In the genomic region with DNA sequence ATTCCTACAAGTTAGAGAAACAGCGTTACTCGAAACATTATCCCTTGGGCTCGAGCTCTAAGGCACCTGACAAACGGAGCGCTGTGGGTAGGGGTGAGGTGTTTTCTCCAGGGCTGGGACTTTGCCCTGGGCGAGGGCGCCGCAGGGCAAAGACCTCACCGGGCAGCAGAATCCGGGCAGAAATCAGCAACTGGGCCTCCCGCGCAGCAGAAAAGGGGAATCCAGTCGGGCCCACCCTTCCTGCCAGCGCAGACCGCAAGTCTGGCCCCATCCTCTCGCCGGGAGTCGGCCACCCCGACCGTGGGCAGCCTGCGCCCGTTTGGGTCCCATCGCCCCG, we compare ENCODE assay signal across 8 cellular contexts. TPM values are rescaled to one million over a fixed set of nuclear protein-coding genes. Genes with fewer than 3 reads are reported as not detected.
DNase-seq lines count a peak whose midpoint lies in the region; ATAC-seq, FAIRE-seq and TF ChIP-seq lines count a peak whose summit lies in the region.

No MANE protein-coding gene starts in this region.

- H2AFZ ChIP-seq in H1 (ENCODE audit: low read length) = no peak overlapping the region

- no peak for FAIRE-seq in H1 (lab: Jason Lieb, UNC)

- no peak overlapping the region for H3K4ac ChIP-seq in H1 (replicated peaks; ENCODE audit: insufficient read length, low read depth, low read length)

- H3K27ac ChIP-seq in Peyer's patch (peak overlapping the region; percentile 92 to 99 (median 97)), H1 (ENCODE audit: low read depth, low read length) (peak overlapping the region; percentile 76)

- no peaks in the 10 kb centered on the region for H3K27me3 Mint-ChIP-seq in natural killer cell treated with Interleukin-12 subunit alpha and Interleukin-12 subunit beta and Interleukin-15 and Interleukin-18, amount 100 ng/mL, for 72 hours

- peak overlapping the region; percentile 91 for H3K4me3 Mint-ChIP-seq in natural killer cell treated with Interleukin-12 subunit alpha and Interleukin-12 subunit beta and Interleukin-15 and Interleukin-18, amount 100 ng/mL, for 72 hours

- peaks cover 7 to 26% of the 10 kb centered on the region in 2 experiments for H3K79me2 ChIP-seq in H1 (ENCODE audit: control insufficient read depth in 1 of 2, insufficient read depth in 2 of 2, low read length in 2 of 2)

- H3K36me3 ChIP-seq in BE2C = peaks cover 15% of the 10 kb centered on the region
- peaks cover 0 to 22% (median 0%) of the 10 kb centered on the region in 3 donors for H3K36me3 ChIP-seq in Peyer's patch
- peaks cover 0 to 17% (median 10%) of the 10 kb centered on the region in 4 experiments; a peak in 5 of 8 replicates for H3K36me3 ChIP-seq in H1 (ENCODE audit: control insufficient read depth in 2 of 4, insufficient read depth in 4 of 4, low read length in 3 of 4)

- TF ChIP-seq EP300 in H1 (IDR thresholded peaks at IDR 0.05; ENCODE audit: borderline replicate concordance in 1 of 2, low read depth in 2 of 2, low read length in 2 of 2) = no peak

- TF ChIP-seq CTCF in BE2C (IDR thresholded peaks at IDR 0.05; ENCODE audit: low read depth, low read length) (no peak), Peyer's patch (IDR thresholded peaks at IDR 0.05) (no peak), H1 (IDR thresholded peaks at IDR 0.05; ENCODE audit: control extremely low read depth in 1 of 3, insufficient read depth in 1 of 3, low read depth in 1 of 3, low read length in 3 of 3) (no peak)

- no peak overlapping the region for H2BK5ac ChIP-seq in H1 (ENCODE audit: low read depth, low read length)

- H2AK5ac ChIP-seq in H1 (ENCODE audit: low read depth, low read length) = no peak overlapping the region

- H3K23me2 ChIP-seq in H1 (ENCODE audit: low read depth, low read length) = peaks cover 9% of the 10 kb centered on the region; the same call in 1 of the 2 replicates

- H3K4me3 ChIP-seq in BE2C (ENCODE audit: low read depth, low read length) = peak overlapping the region; percentile 68
- peak overlapping the region; percentile 79 to 97 (median 88) for H3K4me3 ChIP-seq in Peyer's patch
- H3K4me3 ChIP-seq in H1 (ENCODE audit: extremely low read depth in 1 of 4, insufficient read depth in 2 of 4, low read depth in 3 of 4, low read length in 4 of 4) = peak overlapping the region; percentile 60 to 100 (median 95)

- H2BK15ac ChIP-seq in H1 (ENCODE audit: low read length) = no peak overlapping the region

- H3K9me3 ChIP-seq in BE2C = no peaks in the 10 kb centered on the region
- H3K9me3 ChIP-seq in Peyer's patch = no peaks in the 10 kb centered on the region
- H3K9me3 ChIP-seq in H1 (ENCODE audit: insufficient read depth in 2 of 2, low read depth in 1 of 2, low read length in 1 of 2) = no peaks in the 10 kb centered on the region

- H3K23ac ChIP-seq in H1 (ENCODE audit: insufficient read length) = no peak overlapping the region

- no peak overlapping the region for H3K14ac ChIP-seq in H1 (ENCODE audit: insufficient read length)

- no peak overlapping the region for H4K91ac ChIP-seq in H1 (replicated peaks; ENCODE audit: insufficient read length, low read length)

- peak overlapping the region; percentile 83 to 98 for H3K4me2 ChIP-seq in H1 (ENCODE audit: insufficient read depth in 1 of 2, low read depth in 2 of 2, low read length in 2 of 2)

- H2BK12ac ChIP-seq in H1 (ENCODE audit: low read depth, low read length) = no peak overlapping the region

- peak overlapping the region; percentile 57 for H4K8ac ChIP-seq in H1 (ENCODE audit: extremely low read depth, insufficient read depth, low read length)

- no peaks in the 10 kb centered on the region; the same call in 1 of the 2 replicates for H3K79me1 ChIP-seq in H1 (ENCODE audit: low read depth, low read length)

- H4K5ac ChIP-seq in H1 (ENCODE audit: insufficient read length, low read depth, low read length) = no peak overlapping the region

- H2BK120ac ChIP-seq in H1 (replicated peaks; ENCODE audit: low read depth, low read length) = no peak overlapping the region

- TF ChIP-seq POLR2A in Peyer's patch (IDR thresholded peaks at IDR 0.05) (no peak), H1 (IDR thresholded peaks at IDR 0.05; ENCODE audit: control extremely low read depth in 1 of 2, low read depth in 2 of 2, low read length in 2 of 2) (no peak; a peak in 1 of 3 replicates)

- 1% methylated on average over 24 of the region's 24 CpGs; no CpG with 5 or more reads in 1 of the 2 experiments for WGBS in H1 (ENCODE audit: extremely low coverage in 1 of 2, insufficient coverage in 1 of 2, insufficient read length in 1 of 2, insufficient replicate concordance in 2 of 2, low coverage in 1 of 2, low lambda C conversion rate in 2 of 2, missing lambda C conversion rate in 1 of 2), 2 experiments

- H3K27ac Mint-ChIP-seq in natural killer cell treated with Interleukin-12 subunit alpha and Interleukin-12 subunit beta and Interleukin-15 and Interleukin-18, amount 100 ng/mL, for 72 hours = peak overlapping the region in 1 of 2 donors; percentile 91

- POLR2A ChIA-PET in H1 (lab: Charles Lee; ENCODE audit: partially characterized antibody) = interaction anchor here (0.6 to 3.2 kb wide), 13 partner anchors 10 to 297 kb away, joined by 3 to 13 read pairs (median 3); a partner anchor contains a TSS

- H3K9me3 Mint-ChIP-seq in natural killer cell treated with Interleukin-12 subunit alpha and Interleukin-12 subunit beta and Interleukin-15 and Interleukin-18, amount 100 ng/mL, for 72 hours = no peaks in the 10 kb centered on the region

- H3K27me3 ChIP-seq in BE2C (no peaks in the 10 kb centered on the region), Peyer's patch (no peaks in the 10 kb centered on the region), H1 (replicated peaks in 1 of 4; ENCODE audit: control insufficient read depth in 3 of 4, extremely low read depth in 1 of 4, insufficient read depth in 3 of 4, low read length in 3 of 4) (no peaks in the 10 kb centered on the region)

- ATAC-seq in GM18502 (IDR thresholded peaks at IDR 0.05; ENCODE audit: poor library complexity, unreplicated experiment) = peak; percentile 0
- peak; percentile 0 to 1 for ATAC-seq in natural killer cell treated with Interleukin-12 subunit alpha and Interleukin-12 subunit beta and Interleukin-15 and Interleukin-18, amount 100 ng/mL, for 72 hours
- no peak for ATAC-seq in GM19452 (IDR thresholded peaks at IDR 0.05; ENCODE audit: unreplicated experiment)
- ATAC-seq in GM21529 (IDR thresholded peaks at IDR 0.05; ENCODE audit: unreplicated experiment) = no peak
- no peak for ATAC-seq in GM18517 (IDR thresholded peaks at IDR 0.05; ENCODE audit: unreplicated experiment)

- H3K4me1 ChIP-seq in BE2C (no peaks in the 10 kb centered on the region), Peyer's patch (peaks cover 5 to 10% (median 7%) of the 10 kb centered on the region in 4 donors), H1 (replicated peaks in 1 of 4; ENCODE audit: control insufficient read depth in 3 of 4, insufficient read depth in 4 of 4, low read length in 3 of 4) (peaks cover 0 to 5% (median 2%) of the 10 kb centered on the region in 4 experiments; a peak in 3 of 7 replicates)

- CTCF ChIA-PET in H1 (lab: Charles Lee; ENCODE audit: partially characterized antibody) = interaction anchor here (3.2 to 3.3 kb wide), 2 partner anchors 14 to 18 kb away, joined by 12 to 28 read pairs; no protein-coding TSS in a partner anchor

- H2BK20ac ChIP-seq in H1 (ENCODE audit: low read length) = no peak overlapping the region

- peaks cover 0 to 2% of the 10 kb centered on the region in 2 experiments for H4K20me1 ChIP-seq in H1 (replicated peaks in 1 of 2; ENCODE audit: control insufficient read depth in 1 of 2, insufficient read depth in 2 of 2, low read length in 2 of 2)

- no peak for DNase-seq in BE2C
- peak in 2 of 3 donors; percentile 81 to 83 for DNase-seq in Peyer's patch
- no peak for DNase-seq in H1 (ENCODE audit: low read depth in 1 of 2, low spot score in 2 of 2)
- DNase-seq in natural killer cell treated with Interleukin-12 subunit alpha and Interleukin-12 subunit beta and Interleukin-15 and Interleukin-18, amount 100 ng/mL, for 72 hours (ENCODE audit: low spot score) = peak; percentile 67

- H3K56ac ChIP-seq in H1 (replicated peaks; ENCODE audit: insufficient read length, low read depth, low read length) = no peak overlapping the region

- H3K9ac ChIP-seq in H1 (replicated peaks in 1 of 4; ENCODE audit: extremely low read depth in 1 of 4, low read depth in 3 of 4, low read length in 3 of 4) = peak overlapping the region; percentile 93 to 96 (median 94)

- peaks cover 16 to 17% of the 10 kb centered on the region in 2 donors for H3K4me1 Mint-ChIP-seq in natural killer cell treated with Interleukin-12 subunit alpha and Interleukin-12 subunit beta and Interleukin-15 and Interleukin-18, amount 100 ng/mL, for 72 hours (ENCODE audit: low read depth in 2 of 2)

- H3K36me3 Mint-ChIP-seq in natural killer cell treated with Interleukin-12 subunit alpha and Interleukin-12 subunit beta and Interleukin-15 and Interleukin-18, amount 100 ng/mL, for 72 hours = peaks cover 21% of the 10 kb centered on the region

- no peak overlapping the region for H3K18ac ChIP-seq in H1 (ENCODE audit: extremely low read depth, low read length)

- no peak for TF ChIP-seq RAD21 in H1 (IDR thresholded peaks at IDR 0.05 in 1 of 2, conservative IDR thresholded peaks at IDR 0.05 in 1 of 2; ENCODE audit: low read depth in 2 of 2, low read length in 2 of 2)

RNA-seq across cellular contexts. Expression of a gene that starts 0.4 kb away (rescaled TPM):
- polyA plus RNA-seq in BE2C (2012; ENCODE audit: insufficient read depth, insufficient read length, low read depth) = 4.4 TPM
- 10 to 100 TPM; 14.5 to 27.2 (median 21.5) TPM for total RNA-seq in Peyer's patch
- total RNA-seq in H1 (2021; fragmentation: NEBNext Ultra II Directional; extraction: Animal tissue kit (Norgen Biotek cat#: 25700)) = 20.3 and 22.6 TPM in 2 replicates
- 2.5 and 3.6 TPM in 2 replicates for polyA plus RNA-seq in H1 (2011; rRNA removed)
- 5.4 TPM for polyA plus RNA-seq in H1 (2011; cell fraction: cytosol; rRNA removed)
- 4.2 TPM for polyA plus RNA-seq in H1 (2011; cell fraction: nucleus; rRNA removed)
- 6.6 to 14.0 TPM (median 8.7 TPM) in 4 replicates for polyA plus RNA-seq in H1 (2012, experiment 1 of 2)
- 0.54 TPM for polyA plus RNA-seq in H1 (2012, experiment 2 of 2)
- 12.6 TPM for polyA plus RNA-seq in H1 (2013, experiment 1 of 2)
- polyA plus RNA-seq in H1 (2013, experiment 2 of 2) = 12.7 TPM
- 10.6 and 14.9 TPM in 2 replicates for polyA minus RNA-seq in H1 (2011; rRNA and poly(A)+ RNA removed)
- 11.1 TPM for polyA minus RNA-seq in H1 (2011; cell fraction: cytosol; rRNA and poly(A)+ RNA removed)
- 34.6 TPM for polyA minus RNA-seq in H1 (2011; cell fraction: nucleus; rRNA and poly(A)+ RNA removed)
- total RNA-seq in natural killer cell treated with Interleukin-12 subunit alpha and Interleukin-12 subunit beta and Interleukin-15 and Interleukin-18, amount 100 ng/mL, for 72 hours = 10 to 100 TPM; 13.7 to 25.9 TPM

RNA-seq across cellular contexts. Expression of a gene that starts 0.8 kb away (rescaled TPM):
- 10.3 TPM for polyA plus RNA-seq in BE2C (2012; ENCODE audit: insufficient read depth, insufficient read length, low read depth)
- total RNA-seq in Peyer's patch = 10 to 100 TPM; 19.5 to 42.6 (median 24.9) TPM
- total RNA-seq in H1 (2021; fragmentation: NEBNext Ultra II Directional; extraction: Animal tissue kit (Norgen Biotek cat#: 25700)) = 86.7 and 88.9 TPM in 2 replicates
- 34.5 and 46.4 TPM in 2 replicates for polyA plus RNA-seq in H1 (2011; rRNA removed)
- 55.7 TPM for polyA plus RNA-seq in H1 (2011; cell fraction: cytosol; rRNA removed)
- 93.3 TPM for polyA plus RNA-seq in H1 (2011; cell fraction: nucleus; rRNA removed)
- polyA plus RNA-seq in H1 (2012, experiment 1 of 2) = 52.3 to 74.6 TPM (median 57.2 TPM) in 4 replicates
- polyA plus RNA-seq in H1 (2012, experiment 2 of 2) = 16.6 TPM
- polyA plus RNA-seq in H1 (2013, experiment 1 of 2) = 172 TPM
- 152 TPM for polyA plus RNA-seq in H1 (2013, experiment 2 of 2)
- 51.3 and 69.7 TPM in 2 replicates for polyA minus RNA-seq in H1 (2011; rRNA and poly(A)+ RNA removed)
- polyA minus RNA-seq in H1 (2011; cell fraction: cytosol; rRNA and poly(A)+ RNA removed) = 53.4 TPM
- 111 TPM for polyA minus RNA-seq in H1 (2011; cell fraction: nucleus; rRNA and poly(A)+ RNA removed)
- 10 to 100 TPM; 29.2 to 73.8 TPM for total RNA-seq in natural killer cell treated with Interleukin-12 subunit alpha and Interleukin-12 subunit beta and Interleukin-15 and Interleukin-18, amount 100 ng/mL, for 72 hours

Comparison
In these comparisons a context has a peak if more than half of its experiments do, and no peak if none do; other contexts are left out.
1. DNase-seq: peak in Peyer's patch (2 of 3) and natural killer cell treated with Interleukin-12 subunit alpha and Interleukin-12 subunit beta and Interleukin-15 and Interleukin-18, amount 100 ng/mL, for 72 hours (single experiment); none in BE2C (single experiment) and H1 (0 of 2).
2. ATAC-seq: peak in GM18502 (single experiment) and natural killer cell treated with Interleukin-12 subunit alpha and Interleukin-12 subunit beta and Interleukin-15 and Interleukin-18, amount 100 ng/mL, for 72 hours (2 of 2); none in GM19452 (single experiment), GM21529 (single experiment) and GM18517 (single experiment).
3. Peak in every context shown above with its lines, with median percentiles within 50 percentile points of each other: H3K4me3 ChIP-seq.